8 cellular contexts compared by ENCODE assay signal in genomic region chr3:2921903-2922302, GRCh38.
DNase-seq lines count a peak whose midpoint lies in the region; ATAC-seq and TF ChIP-seq lines count a peak whose summit lies in the region.

No MANE protein-coding gene starts in this region.

- H3K4me3 Mint-ChIP-seq in nephron = no peak overlapping the region

- H3K36me3 Mint-ChIP-seq in nephron (ENCODE audit: low read depth) = peaks cover 19% of the 10 kb centered on the region

- H3K27me3 ChIP-seq in body of pancreas = no peaks in the 10 kb centered on the region

- DNase-seq in NCI-H2081 (lab: John Stamatoyannopoulos, UW) (peak; percentile 17 to 51), NCI-H2081 treated with DMSO at 0.1 percent for 48 hours (lab: John Stamatoyannopoulos, UW) (no peak), NB4 (ENCODE audit: low read depth) (peak; percentile 33), body of pancreas (no peak), HPDE6-E6E7 (ENCODE audit: extremely low spot score) (no peak)
- DNase-seq in stimulated activated CD4-positive, alpha-beta T cell treated with anti-CD3 and anti-CD28 coated beads, Interleukin-15, amount 100 ng/mL, for 24 hours = no peak

- H3K36me3 ChIP-seq in body of pancreas (replicated peaks in 1 of 2; ENCODE audit: insufficient read depth in 1 of 2, low read depth in 2 of 2) = no peaks in the 10 kb centered on the region

- peaks cover 17% of the 10 kb centered on the region for H3K4me1 Mint-ChIP-seq in nephron

- no peaks in the 10 kb centered on the region for H3K9me3 ChIP-seq in body of pancreas

- H3K9me3 Mint-ChIP-seq in nephron = peaks cover 14% of the 10 kb centered on the region

- intact Hi-C loops in body of pancreas (cut with DNase I) = no loop called here

- H3K4me1 ChIP-seq in body of pancreas = no peaks in the 10 kb centered on the region

- no peaks in the 10 kb centered on the region for H3K27me3 Mint-ChIP-seq in nephron (ENCODE audit: low read depth)

- ATAC-seq in HG02588 (IDR thresholded peaks at IDR 0.05; ENCODE audit: unreplicated experiment) (peak; percentile 62), body of pancreas (no peak)

- TF ChIP-seq CTCF in NB4 (IDR thresholded peaks at IDR 0.05; ENCODE audit: low read depth, low read length) = peak; percentile 26
- TF ChIP-seq CTCF in body of pancreas (IDR thresholded peaks at IDR 0.05) = peak in 5 of 7 experiments; percentile 3 to 46 (median 40)
- peak; percentile 50 to 65 (median 56) for TF ChIP-seq CTCF in nephron (IDR thresholded peaks at IDR 0.05; ENCODE audit: unreplicated experiment in 3 of 3)

- H3K27ac Mint-ChIP-seq in nephron = peak overlapping the region in 2 of 3 experiments; percentile 57 to 74

- no peak overlapping the region for H3K4me3 ChIP-seq in NB4 (ENCODE audit: low read depth, low read length)
- no peak overlapping the region for H3K4me3 ChIP-seq in body of pancreas

- no peak overlapping the region for H3K27ac ChIP-seq in body of pancreas

- TF ChIP-seq POLR2A in NB4 (IDR thresholded peaks at IDR 0.05; ENCODE audit: extremely low read depth, insufficient read length) (no peak), body of pancreas (IDR thresholded peaks at IDR 0.05) (no peak)

- 48 to 52% methylated on average over 1 of the region's 1 CpG for WGBS in body of pancreas, 2 donors

Comparison
In these comparisons a context has a peak if more than half of its experiments do, and no peak if none do; other contexts are left out.
1. DNase-seq: peak in NCI-H2081 (2 of 2) and NB4 (single experiment); none in NCI-H2081 treated with DMSO at 0.1 percent for 48 hours (single experiment), body of pancreas (0 of 4), stimulated activated CD4-positive, alpha-beta T cell treated with anti-CD3 and anti-CD28 coated beads, Interleukin-15, amount 100 ng/mL, for 24 hours (single experiment) and HPDE6-E6E7 (single experiment).
2. Peak in every context shown above with its lines, with median percentiles within 50 percentile points of each other: CTCF ChIP-seq.